ENCODE assay signal across 14 cellular contexts in the genomic region with DNA sequence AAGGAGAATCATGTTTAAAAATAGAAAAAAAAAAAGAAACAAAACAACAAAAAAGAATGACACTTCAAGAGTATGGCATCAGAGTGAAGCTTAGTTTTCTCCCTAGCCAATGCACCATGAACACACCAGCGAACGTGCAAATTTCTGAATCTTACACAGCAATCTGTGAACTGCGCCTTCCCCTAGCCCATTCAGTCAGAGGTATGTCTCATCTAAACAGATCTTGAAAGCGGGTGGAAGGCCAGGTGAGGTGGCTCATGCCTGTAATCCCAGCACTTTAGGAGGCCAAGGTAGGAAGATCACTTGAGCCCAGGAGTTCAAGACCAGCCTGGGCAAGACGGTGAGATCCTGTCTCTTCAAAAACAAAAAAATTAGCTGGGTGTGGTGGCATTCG.
DNase-seq lines count a peak whose midpoint lies in the region; ATAC-seq, FAIRE-seq and TF ChIP-seq lines count a peak whose summit lies in the region.
"Had no signal": no experiment of that assay in that cellular context is flagged by ENCODE, and none has a peak within 500 bp of the region (broad histone marks: within the 10 kb centered on the region; RNA-seq: fewer than 3 reads in every experiment).

No MANE protein-coding gene starts in this region.

- CTCF ChIA-PET in A549 (lab: Yijun Ruan, JAX), result interaction anchor here (1.4 to 2.1 kb wide), 3 partner anchors 14 to 165 kb away, joined by 4 to 8 read pairs (median 4); no protein-coding TSS in a partner anchor

- WGBS in A549 (ENCODE audit: missing lambda C conversion rate), result 83% methylated on average over 6 of the region's 6 CpGs
- WGBS in body of pancreas, 2 donors, result 91 to 92% methylated on average over 6 of the region's 6 CpGs

- H3K27me3 ChIP-seq in body of pancreas (no peaks in the 10 kb centered on the region), right atrium auricular region (no peaks in the 10 kb centered on the region)
- H3K27me3 ChIP-seq: left lung had no signal

- no peaks in the 10 kb centered on the region for H3K9me3 ChIP-seq in A549
- H3K9me3 ChIP-seq in body of pancreas, result no peaks in the 10 kb centered on the region
- H3K9me3 ChIP-seq in right atrium auricular region, result no peaks in the 10 kb centered on the region
- H3K9me3 ChIP-seq: left lung had no signal

- ATAC-seq in A549 (no peak), body of pancreas (no peak), sciatic nerve (no peak), HG02938 (IDR thresholded peaks at IDR 0.05; ENCODE audit: unreplicated experiment) (no peak)
- ATAC-seq: activated T-cell treated with anti-CD3 and anti-CD28 coated beads, Interleukin-2, amount 50 U/mL, for 4 hours had no signal

- H3K4me3 ChIP-seq in A549 (no peak overlapping the region), body of pancreas (no peak overlapping the region), right atrium auricular region (no peak overlapping the region)
- H3K4me3 ChIP-seq: left lung had no signal

- POLR2A ChIA-PET in A549 (lab: Yijun Ruan, JAX), result no interaction called here

- intact Hi-C loops in body of pancreas (cut with DNase I), result no loop called here
- intact Hi-C loops in sciatic nerve (cut with DNase I), result loop anchor here (10.0 kb wide), 1 partner anchor 113 kb away; a partner anchor contains a TSS

- TF ChIP-seq RAD21 in A549 (conservative IDR thresholded peaks at IDR 0.05 in 1 of 2, IDR thresholded peaks at IDR 0.05 in 1 of 2), result no peak

- TF ChIP-seq CTCF in A549 (IDR thresholded peaks at IDR 0.05) (no peak), body of pancreas (IDR thresholded peaks at IDR 0.05) (no peak), right atrium auricular region (IDR thresholded peaks at IDR 0.05) (no peak)

- H3K4me2 ChIP-seq in A549, result peak overlapping the region; percentile 33

- no peaks in the 10 kb centered on the region for H3K36me3 ChIP-seq in body of pancreas (replicated peaks in 1 of 2; ENCODE audit: insufficient read depth in 1 of 2, low read depth in 2 of 2)
- H3K36me3 ChIP-seq in right atrium auricular region, result peaks cover 9% of the 10 kb centered on the region

- TF ChIP-seq POLR2A in A549 (IDR thresholded peaks at IDR 0.05; ENCODE audit: low read length) (no peak), body of pancreas (IDR thresholded peaks at IDR 0.05) (no peak), H54 (IDR thresholded peaks at IDR 0.05; ENCODE audit: low read depth, low read length) (no peak)

- H3K4me1 ChIP-seq in A549 (peaks cover 34% of the 10 kb centered on the region), body of pancreas (peaks cover 18% of the 10 kb centered on the region), right atrium auricular region (peaks cover 0 to 77% of the 10 kb centered on the region in 2 donors)

- H3K27ac ChIP-seq in A549, result peak overlapping the region in 1 of 2 experiments; percentile 67; a peak in 3 of 6 replicates
- peak overlapping the region in 3 of 4 donors; percentile 15 to 64 (median 22) for H3K27ac ChIP-seq in body of pancreas
- H3K27ac ChIP-seq in right atrium auricular region, result peak overlapping the region; percentile 87 to 94

- no peak for TF ChIP-seq EP300 in A549 (IDR thresholded peaks at IDR 0.05)

- DNase-seq in A549 (ENCODE audit: low read depth in 1 of 2, low spot score in 1 of 2) (no peak), body of pancreas (no peak), right atrium auricular region (ENCODE audit: low spot score) (no peak), sciatic nerve (ENCODE audit: low spot score) (peak; percentile 19), H54 (ENCODE audit: insufficient read length, low spot score) (no peak), retina (no peak), RPMI8226 (no peak)
- DNase-seq: activated T-cell treated with anti-CD3 and anti-CD28 coated beads, Interleukin-2, amount 50 U/mL, for 4 hours; central memory CD4-positive, alpha-beta T cell; stimulated activated CD8-positive, alpha-beta memory T cell treated with anti-CD3 and anti-CD28 coated beads, Interleukin-4, amount 100 ng/mL, for 48 hours had no signal

- FAIRE-seq in A549 (lab: Jason Lieb, UNC), result no peak
- no peak for FAIRE-seq in H54 (lab: Jason Lieb, UNC)
- FAIRE-seq: frontal cortex, GM12892 had no signal

TF ChIP-seq in A549, 52 proteins besides CTCF, POLR2A, EP300 and RAD21:
- TF ChIP-seq, protein P1, sequence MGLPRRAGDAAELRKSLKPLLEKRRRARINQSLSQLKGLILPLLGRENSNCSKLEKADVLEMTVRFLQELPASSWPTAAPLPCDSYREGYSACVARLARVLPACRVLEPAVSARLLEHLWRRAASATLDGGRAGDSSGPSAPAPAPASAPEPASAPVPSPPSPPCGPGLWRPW (IDR thresholded peaks at IDR 0.05), result no peak
- TF ChIP-seq CBX2 (IDR thresholded peaks at IDR 0.05; ENCODE audit: borderline replicate concordance, low read depth), result no peak
- TF ChIP-seq, protein P2, sequence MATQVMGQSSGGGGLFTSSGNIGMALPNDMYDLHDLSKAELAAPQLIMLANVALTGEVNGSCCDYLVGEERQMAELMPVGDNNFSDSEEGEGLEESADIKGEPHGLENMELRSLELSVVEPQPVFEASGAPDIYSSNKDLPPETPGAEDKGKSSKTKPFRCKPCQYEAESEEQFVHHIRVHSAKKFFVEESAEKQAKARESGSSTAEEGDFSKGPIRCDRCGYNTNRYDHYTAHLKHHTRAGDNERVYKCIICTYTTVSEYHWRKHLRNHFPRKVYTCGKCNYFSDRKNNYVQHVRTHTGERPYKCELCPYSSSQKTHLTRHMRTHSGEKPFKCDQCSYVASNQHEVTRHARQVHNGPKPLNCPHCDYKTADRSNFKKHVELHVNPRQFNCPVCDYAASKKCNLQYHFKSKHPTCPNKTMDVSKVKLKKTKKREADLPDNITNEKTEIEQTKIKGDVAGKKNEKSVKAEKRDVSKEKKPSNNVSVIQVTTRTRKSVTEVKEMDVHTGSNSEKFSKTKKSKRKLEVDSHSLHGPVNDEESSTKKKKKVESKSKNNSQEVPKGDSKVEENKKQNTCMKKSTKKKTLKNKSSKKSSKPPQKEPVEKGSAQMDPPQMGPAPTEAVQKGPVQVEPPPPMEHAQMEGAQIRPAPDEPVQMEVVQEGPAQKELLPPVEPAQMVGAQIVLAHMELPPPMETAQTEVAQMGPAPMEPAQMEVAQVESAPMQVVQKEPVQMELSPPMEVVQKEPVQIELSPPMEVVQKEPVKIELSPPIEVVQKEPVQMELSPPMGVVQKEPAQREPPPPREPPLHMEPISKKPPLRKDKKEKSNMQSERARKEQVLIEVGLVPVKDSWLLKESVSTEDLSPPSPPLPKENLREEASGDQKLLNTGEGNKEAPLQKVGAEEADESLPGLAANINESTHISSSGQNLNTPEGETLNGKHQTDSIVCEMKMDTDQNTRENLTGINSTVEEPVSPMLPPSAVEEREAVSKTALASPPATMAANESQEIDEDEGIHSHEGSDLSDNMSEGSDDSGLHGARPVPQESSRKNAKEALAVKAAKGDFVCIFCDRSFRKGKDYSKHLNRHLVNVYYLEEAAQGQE (IDR thresholded peaks at IDR 0.05), result no peak
- no peak for TF ChIP-seq FOSB (CRISPR knock-in tag; IDR thresholded peaks at IDR 0.05)
- TF ChIP-seq, protein P3, sequence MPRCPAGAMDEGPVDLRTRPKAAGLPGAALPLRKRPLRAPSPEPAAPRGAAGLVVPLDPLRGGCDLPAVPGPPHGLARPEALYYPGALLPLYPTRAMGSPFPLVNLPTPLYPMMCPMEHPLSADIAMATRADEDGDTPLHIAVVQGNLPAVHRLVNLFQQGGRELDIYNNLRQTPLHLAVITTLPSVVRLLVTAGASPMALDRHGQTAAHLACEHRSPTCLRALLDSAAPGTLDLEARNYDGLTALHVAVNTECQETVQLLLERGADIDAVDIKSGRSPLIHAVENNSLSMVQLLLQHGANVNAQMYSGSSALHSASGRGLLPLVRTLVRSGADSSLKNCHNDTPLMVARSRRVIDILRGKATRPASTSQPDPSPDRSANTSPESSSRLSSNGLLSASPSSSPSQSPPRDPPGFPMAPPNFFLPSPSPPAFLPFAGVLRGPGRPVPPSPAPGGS (IDR thresholded peaks at IDR 0.05), result no peak
- no peak for TF ChIP-seq RFX5 (IDR thresholded peaks at IDR 0.05)
- TF ChIP-seq HOXB5 (CRISPR knock-in tag; IDR thresholded peaks at IDR 0.05), result no peak
- TF ChIP-seq GATA3 (IDR thresholded peaks at IDR 0.05; ENCODE audit: borderline replicate concordance), result no peak
- TF ChIP-seq RNF2 (IDR thresholded peaks at IDR 0.05; ENCODE audit: borderline replicate concordance, low read depth), result no peak
TF ChIP-seq in A549: peak in this region for 0.
